1 cellular context compared by ENCODE assay signal in the genomic region with DNA sequence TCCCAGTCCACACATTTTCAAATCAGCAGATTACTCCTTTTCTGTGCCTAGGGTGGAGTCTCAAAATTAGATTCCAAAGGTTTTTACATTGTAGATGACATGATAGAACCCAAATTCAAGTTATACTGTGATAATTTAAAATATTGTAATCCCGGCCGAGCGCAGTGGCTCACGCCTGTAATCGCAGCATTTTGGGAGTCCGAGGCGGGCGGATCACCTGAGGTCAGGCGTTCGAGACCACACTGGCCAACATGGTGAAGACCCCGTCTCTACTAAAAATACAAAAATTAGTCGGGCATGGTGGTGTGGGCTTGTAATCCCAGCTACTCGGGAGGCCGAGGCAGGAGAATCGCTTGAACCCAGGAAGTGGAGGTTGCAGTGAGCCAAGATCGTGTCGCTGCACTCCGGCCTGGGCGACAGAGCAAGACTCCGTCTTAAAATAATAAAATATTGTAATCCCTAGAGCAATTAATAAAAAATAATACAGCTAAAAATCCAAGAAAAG.
TF ChIP-seq lines count a peak whose summit lies in the region.

No MANE protein-coding gene starts in this region.

TF ChIP-seq in GM12878, 131 proteins besides CTCF, POLR2A, EP300 and RAD21:
- TF ChIP-seq GABPA (IDR thresholded peaks at IDR 0.05; ENCODE audit: low read depth), result no peak
- TF ChIP-seq, protein P1, sequence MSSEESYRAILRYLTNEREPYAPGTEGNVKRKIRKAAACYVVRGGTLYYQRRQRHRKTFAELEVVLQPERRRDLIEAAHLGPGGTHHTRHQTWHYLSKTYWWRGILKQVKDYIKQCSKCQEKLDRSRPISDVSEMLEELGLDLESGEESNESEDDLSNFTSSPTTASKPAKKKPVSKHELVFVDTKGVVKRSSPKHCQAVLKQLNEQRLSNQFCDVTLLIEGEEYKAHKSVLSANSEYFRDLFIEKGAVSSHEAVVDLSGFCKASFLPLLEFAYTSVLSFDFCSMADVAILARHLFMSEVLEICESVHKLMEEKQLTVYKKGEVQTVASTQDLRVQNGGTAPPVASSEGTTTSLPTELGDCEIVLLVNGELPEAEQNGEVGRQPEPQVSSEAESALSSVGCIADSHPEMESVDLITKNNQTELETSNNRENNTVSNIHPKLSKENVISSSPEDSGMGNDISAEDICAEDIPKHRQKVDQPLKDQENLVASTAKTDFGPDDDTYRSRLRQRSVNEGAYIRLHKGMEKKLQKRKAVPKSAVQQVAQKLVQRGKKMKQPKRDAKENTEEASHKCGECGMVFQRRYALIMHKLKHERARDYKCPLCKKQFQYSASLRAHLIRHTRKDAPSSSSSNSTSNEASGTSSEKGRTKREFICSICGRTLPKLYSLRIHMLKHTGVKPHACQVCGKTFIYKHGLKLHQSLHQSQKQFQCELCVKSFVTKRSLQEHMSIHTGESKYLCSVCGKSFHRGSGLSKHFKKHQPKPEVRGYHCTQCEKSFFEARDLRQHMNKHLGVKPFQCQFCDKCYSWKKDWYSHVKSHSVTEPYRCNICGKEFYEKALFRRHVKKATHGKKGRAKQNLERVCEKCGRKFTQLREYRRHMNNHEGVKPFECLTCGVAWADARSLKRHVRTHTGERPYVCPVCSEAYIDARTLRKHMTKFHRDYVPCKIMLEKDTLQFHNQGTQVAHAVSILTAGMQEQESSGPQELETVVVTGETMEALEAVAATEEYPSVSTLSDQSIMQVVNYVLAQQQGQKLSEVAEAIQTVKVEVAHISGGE (CRISPR knock-in tag; IDR thresholded peaks at IDR 0.05), result no peak
- TF ChIP-seq SRF (IDR thresholded peaks at IDR 0.05; ENCODE audit: low read depth in 2 of 2, low read length in 2 of 2), result no peak
- TF ChIP-seq E4F1 (IDR thresholded peaks at IDR 0.05; ENCODE audit: borderline replicate concordance, partially characterized antibody), result no peak
- TF ChIP-seq JUNB (IDR thresholded peaks at IDR 0.05), result no peak
- no peak for TF ChIP-seq FOXK2 (IDR thresholded peaks at IDR 0.05)
- no peak for TF ChIP-seq SMAD5 (IDR thresholded peaks at IDR 0.05; ENCODE audit: low read depth)
- TF ChIP-seq NFYA (IDR thresholded peaks at IDR 0.05; ENCODE audit: borderline replicate concordance, low read depth, low read length), result no peak
- TF ChIP-seq NR2F1 (conservative IDR thresholded peaks at IDR 0.05), result no peak
- TF ChIP-seq IRF4 (IDR thresholded peaks at IDR 0.05; ENCODE audit: low read depth, low read length), result no peak
